14 cellular contexts compared by ENCODE assay signal in genomic region chr1:15691434-15692032, GRCh38. TPM values are rescaled to one million over a fixed set of nuclear protein-coding genes. Genes with fewer than 3 reads are reported as not detected.
DNase-seq lines count a peak whose midpoint lies in the region; ATAC-seq, FAIRE-seq and TF ChIP-seq lines count a peak whose summit lies in the region.
"Had no signal": no experiment of that assay in that cellular context is flagged by ENCODE, and none has a peak within 500 bp of the region (broad histone marks: within the 10 kb centered on the region; RNA-seq: fewer than 3 reads in every experiment).

No MANE protein-coding gene starts in this region.

- ATAC-seq in stimulated activated effector memory CD8-positive, alpha-beta T cell treated with anti-CD3 and anti-CD28 coated beads, Interleukin-12 subunit alpha, Interleukin-12 subunit beta, amount 100 ng/mL, for 72 hours = no peak

- no peak overlapping the region for H3K27ac ChIP-seq in endothelial cell of umbilical vein (ENCODE audit: insufficient read depth, low read depth, low read length)
- H3K27ac ChIP-seq: prostate gland, VCaP had no signal

- H3K4me1 Mint-ChIP-seq in IgD-negative memory B cell (peaks cover 22 to 42% (median 24%) of the 10 kb centered on the region in 3 donors), mesothelial cell of epicardium (peaks cover 7% of the 10 kb centered on the region)
- H3K4me1 Mint-ChIP-seq in stimulated activated effector memory CD8-positive, alpha-beta T cell treated with anti-CD3 and anti-CD28 coated beads, Interleukin-12 subunit alpha, Interleukin-12 subunit beta, amount 100 ng/mL, for 72 hours = peaks cover 14% of the 10 kb centered on the region

- no peak overlapping the region for H3K9ac ChIP-seq in endothelial cell of umbilical vein (replicated peaks; ENCODE audit: extremely low read depth, insufficient read depth, low read length)
- H3K9ac ChIP-seq: SK-N-SH had no signal

- no peak for TF ChIP-seq POLR2A in endothelial cell of umbilical vein (IDR thresholded peaks at IDR 0.05; ENCODE audit: low read depth, low read length)

- H3K27me3 Mint-ChIP-seq in IgD-negative memory B cell (no peaks in the 10 kb centered on the region), mesothelial cell of epicardium (ENCODE audit: low read depth) (no peaks in the 10 kb centered on the region)

- H3K9me3 Mint-ChIP-seq in IgD-negative memory B cell (no peaks in the 10 kb centered on the region), mesothelial cell of epicardium (no peaks in the 10 kb centered on the region)
- H3K9me3 Mint-ChIP-seq in stimulated activated effector memory CD8-positive, alpha-beta T cell treated with anti-CD3 and anti-CD28 coated beads, Interleukin-12 subunit alpha, Interleukin-12 subunit beta, amount 100 ng/mL, for 72 hours = no peaks in the 10 kb centered on the region
- H3K9me3 Mint-ChIP-seq: CD14-positive monocyte had no signal

- peaks cover 0 to 2% of the 10 kb centered on the region in 2 experiments for H3K36me3 ChIP-seq in endothelial cell of umbilical vein (ENCODE audit: control insufficient read depth in 2 of 2, extremely low read depth in 1 of 2, insufficient read depth in 2 of 2, low read length in 2 of 2)
- H3K36me3 ChIP-seq: prostate gland had no signal

- H3K4me3 ChIP-seq in endothelial cell of umbilical vein (replicated peaks in 1 of 3; ENCODE audit: insufficient read depth in 1 of 3, low read depth in 1 of 3, low read length in 3 of 3) = no peak overlapping the region
- H3K4me3 ChIP-seq: prostate gland had no signal

- no peak overlapping the region for H3K4me2 ChIP-seq in endothelial cell of umbilical vein (ENCODE audit: insufficient read depth, low read length)
- H3K4me2 ChIP-seq: SK-N-SH had no signal

- H3K4me1 ChIP-seq in endothelial cell of umbilical vein (ENCODE audit: control insufficient read depth, extremely low read depth, insufficient read depth, low read length) = peaks cover 12% of the 10 kb centered on the region
- H3K4me1 ChIP-seq: prostate gland had no signal

- CTCF ChIA-PET in endothelial cell of umbilical vein (lab: Charles Lee) = interaction anchor here (0.8 to 1.2 kb wide), 4 partner anchors 22 to 97 kb away, joined by 3 to 4 read pairs (median 3); no protein-coding TSS in a partner anchor
- CTCF ChIA-PET in GM10248 (lab: Yijun Ruan, JAX) = interaction anchor here (0.9 to 1.6 kb wide), 2 partner anchors 18 to 26 kb away, joined by 3 read pairs; no protein-coding TSS in a partner anchor

- TF ChIP-seq CTCF in endothelial cell of umbilical vein (IDR thresholded peaks at IDR 0.05; ENCODE audit: extremely low read depth in 1 of 2, insufficient read depth in 1 of 2, low read depth in 1 of 2, low read length in 2 of 2) (no peak), mesothelial cell of epicardium (IDR thresholded peaks at IDR 0.05; ENCODE audit: unreplicated experiment) (no peak), GM10248 (IDR thresholded peaks at IDR 0.05; ENCODE audit: control extremely low read depth, extremely low read depth, low read depth, missing control alignments) (no peak), D721Med (IDR thresholded peaks at IDR 0.05; ENCODE audit: insufficient read depth, missing control alignments) (no peak)

- no peak overlapping the region for H2AFZ ChIP-seq in endothelial cell of umbilical vein (ENCODE audit: low read depth, low read length)

- no peaks in the 10 kb centered on the region for H3K9me3 ChIP-seq in endothelial cell of umbilical vein (replicated peaks; ENCODE audit: control insufficient read depth, insufficient read depth, low read length)
- H3K9me3 ChIP-seq: prostate gland, SK-N-SH had no signal

- BruUV-seq in endothelial cell of umbilical vein (replicated peaks; lab: Mats Ljungman, UMichigan) = no TSS peak

- H3K4me3 Mint-ChIP-seq in IgD-negative memory B cell = no peak overlapping the region
- H3K4me3 Mint-ChIP-seq in mesothelial cell of epicardium = peak overlapping the region; percentile 3
- no peak overlapping the region for H3K4me3 Mint-ChIP-seq in stimulated activated effector memory CD8-positive, alpha-beta T cell treated with anti-CD3 and anti-CD28 coated beads, Interleukin-12 subunit alpha, Interleukin-12 subunit beta, amount 100 ng/mL, for 72 hours
- H3K4me3 Mint-ChIP-seq: CD14-positive monocyte had no signal

- FAIRE-seq in endothelial cell of umbilical vein (lab: Jason Lieb, UNC) (peak; percentile 50), D721Med (lab: Jason Lieb, UNC) (no peak)

- intact Hi-C loops in endothelial cell of umbilical vein (cut with micrococcal nuclease) = no loop called here

- peaks cover 67% of the 10 kb centered on the region for H3K79me2 ChIP-seq in endothelial cell of umbilical vein (ENCODE audit: control insufficient read depth, insufficient read depth, low read length)

- no peak for DNase-seq in endothelial cell of umbilical vein (ENCODE audit: low read depth, low spot score)
- no peak for DNase-seq in mesothelial cell of epicardium (ENCODE audit: low spot score in 2 of 2, unreplicated experiment in 2 of 2)
- DNase-seq in stimulated activated effector memory CD8-positive, alpha-beta T cell treated with anti-CD3 and anti-CD28 coated beads, Interleukin-12 subunit alpha, Interleukin-12 subunit beta, amount 100 ng/mL, for 72 hours (ENCODE audit: low spot score in 2 of 2) = no peak
- no peak for DNase-seq in GM10248 (ENCODE audit: extremely low spot score)
- DNase-seq in activated T-cell treated with anti-CD3 and anti-CD28 coated beads, Interleukin-2, amount 50 U/mL, for 48 hours = no peak
- DNase-seq in activated T-cell treated with anti-CD3 and anti-CD28 coated beads for 4 hours = no peak
- DNase-seq in D721Med (ENCODE audit: insufficient read length, low spot score) = no peak
- DNase-seq: mammary epithelial cell; NK-92 treated with Interleukin-12 subunit alpha and Interleukin-12 subunit beta, amount 100 ng/mL, for 24 hours; SK-N-SH had no signal

- H3K27ac Mint-ChIP-seq in IgD-negative memory B cell = peak overlapping the region in 2 of 3 donors; percentile 37 to 78
- H3K27ac Mint-ChIP-seq in mesothelial cell of epicardium = peak overlapping the region; percentile 83
- peak overlapping the region; percentile 17 for H3K27ac Mint-ChIP-seq in stimulated activated effector memory CD8-positive, alpha-beta T cell treated with anti-CD3 and anti-CD28 coated beads, Interleukin-12 subunit alpha, Interleukin-12 subunit beta, amount 100 ng/mL, for 72 hours

- dilution Hi-C loops in endothelial cell of umbilical vein (cut with MboI; ENCODE audit: extremely low pct_ligation_motif_present, low sequenced_read_pairs) = no loop called here

- H3K36me3 Mint-ChIP-seq in IgD-negative memory B cell (peaks cover 3% of the 10 kb centered on the region), mesothelial cell of epicardium (peaks cover 14% of the 10 kb centered on the region)
- no peaks in the 10 kb centered on the region for H3K36me3 Mint-ChIP-seq in stimulated activated effector memory CD8-positive, alpha-beta T cell treated with anti-CD3 and anti-CD28 coated beads, Interleukin-12 subunit alpha, Interleukin-12 subunit beta, amount 100 ng/mL, for 72 hours

- no peaks in the 10 kb centered on the region for H4K20me1 ChIP-seq in endothelial cell of umbilical vein (replicated peaks; ENCODE audit: control insufficient read depth, extremely low read depth, insufficient read depth, low read length)

- no peaks in the 10 kb centered on the region for H3K27me3 ChIP-seq in endothelial cell of umbilical vein (ENCODE audit: control insufficient read depth in 2 of 2, insufficient read depth in 2 of 2, low read length in 2 of 2)

- POLR2A ChIA-PET in endothelial cell of umbilical vein (lab: Charles Lee) (interaction anchor here (0.6 kb wide), 1 partner anchor 808 kb away, joined by 8 read pairs; no protein-coding TSS in a partner anchor), GM10248 (lab: Yijun Ruan, JAX) (no interaction called here)

- H3K9me1 ChIP-seq in endothelial cell of umbilical vein (replicated peaks; ENCODE audit: control insufficient read depth, extremely low read depth, insufficient read depth, low read length) = no peaks in the 10 kb centered on the region

TF ChIP-seq in endothelial cell of umbilical vein, 7 proteins besides CTCF, POLR2A, EP300 and RAD21 (continues in another document):
- no peak for TF ChIP-seq JUN (IDR thresholded peaks at IDR 0.05; ENCODE audit: borderline replicate concordance, insufficient read depth, insufficient read length, low read depth)

RNA-seq across cellular contexts. Expression of gene PLEKHM2, which starts 7.4 kb away (rescaled TPM):
- 8.2 TPM for polyA plus RNA-seq in IgD-negative memory B cell
- 67.5 and 71.5 TPM in 2 replicates for total RNA-seq in endothelial cell of umbilical vein
- polyA plus RNA-seq in endothelial cell of umbilical vein = 59.1 and 60.6 TPM in 2 replicates
- polyA plus RNA-seq in endothelial cell of umbilical vein (2011; cell fraction: cytosol; rRNA removed) = 49.3 and 57.8 TPM in 2 replicates
- polyA plus RNA-seq in endothelial cell of umbilical vein (2011; cell fraction: nucleus; rRNA removed) = 97.8 and 120 TPM in 2 replicates
- polyA plus RNA-seq in endothelial cell of umbilical vein (2012) = 40.8 and 41.2 TPM in 2 replicates
- 42.4 and 49.8 TPM in 2 replicates for polyA minus RNA-seq in endothelial cell of umbilical vein
- 39.8 TPM for polyA minus RNA-seq in endothelial cell of umbilical vein (2011; cell fraction: cytosol; rRNA and poly(A)+ RNA removed)
- 22.8 and 29.7 TPM in 2 replicates for polyA minus RNA-seq in endothelial cell of umbilical vein (2011; cell fraction: nucleus; rRNA and poly(A)+ RNA removed)
- total RNA-seq in mesothelial cell of epicardium = 59.9 to 63.0 TPM (median 60.6 TPM) in 3 replicates

RNA-seq across cellular contexts. Expression of gene SLC25A34, which starts 44.5 kb away (rescaled TPM):
- not detected for polyA plus RNA-seq in IgD-negative memory B cell
- total RNA-seq in endothelial cell of umbilical vein = 0.76 and 1.1 TPM in 2 replicates
- 0.90 and 1.4 TPM in 2 replicates for polyA plus RNA-seq in endothelial cell of umbilical vein
- 0.28 and 0.59 TPM in 2 replicates for polyA plus RNA-seq in endothelial cell of umbilical vein (2011; cell fraction: cytosol; rRNA removed)
- 4.5 and 5.4 TPM in 2 replicates for polyA plus RNA-seq in endothelial cell of umbilical vein (2011; cell fraction: nucleus; rRNA removed)
- 0.41 and 0.49 TPM in 2 replicates for polyA plus RNA-seq in endothelial cell of umbilical vein (2012)
- polyA minus RNA-seq in endothelial cell of umbilical vein = 0.51 and 0.81 TPM in 2 replicates
- not detected for polyA minus RNA-seq in endothelial cell of umbilical vein (2011; cell fraction: cytosol; rRNA and poly(A)+ RNA removed)
- 1.3 and 2.4 TPM in 2 replicates for polyA minus RNA-seq in endothelial cell of umbilical vein (2011; cell fraction: nucleus; rRNA and poly(A)+ RNA removed)
- 6.1 to 7.0 TPM (median 6.6 TPM) in 3 replicates for total RNA-seq in mesothelial cell of epicardium

RNA-seq across cellular contexts. Expression of gene TMEM82, which starts 50.8 kb away (rescaled TPM):
- polyA plus RNA-seq in IgD-negative memory B cell (not detected), endothelial cell of umbilical vein (not detected in 2 replicates)
- total RNA-seq in endothelial cell of umbilical vein (not detected in 2 replicates), mesothelial cell of epicardium (not detected in 3 replicates)
- polyA plus RNA-seq in endothelial cell of umbilical vein (2011; cell fraction: cytosol; rRNA removed) = not detected in 2 replicates
- not detected in 2 replicates for polyA plus RNA-seq in endothelial cell of umbilical vein (2011; cell fraction: nucleus; rRNA removed)
- polyA plus RNA-seq in endothelial cell of umbilical vein (2012) = 0.14 TPM in 1 of 2 replicates, not detected in the other
- polyA minus RNA-seq in endothelial cell of umbilical vein = not detected in 2 replicates
- not detected for polyA minus RNA-seq in endothelial cell of umbilical vein (2011; cell fraction: cytosol; rRNA and poly(A)+ RNA removed)
- polyA minus RNA-seq in endothelial cell of umbilical vein (2011; cell fraction: nucleus; rRNA and poly(A)+ RNA removed) = not detected in 2 replicates
- total RNA-seq: mammary epithelial cell, prostate gland had no signal
- polyA plus RNA-seq: CD14-positive monocyte, mammary epithelial cell, SK-N-SH had no signal

Comparison
In these comparisons a context has a peak if more than half of its experiments do, and no peak if none do; other contexts are left out.
1. H3K27ac Mint-ChIP-seq: peak in every context shown above with its lines; median percentile 83 in mesothelial cell of epicardium; 58 in IgD-negative memory B cell; 17 in stimulated activated effector memory CD8-positive, alpha-beta T cell treated with anti-CD3 and anti-CD28 coated beads, Interleukin-12 subunit alpha, Interleukin-12 subunit beta, amount 100 ng/mL, for 72 hours.